ENCODE assay signal across 14 cellular contexts in the genomic region with DNA sequence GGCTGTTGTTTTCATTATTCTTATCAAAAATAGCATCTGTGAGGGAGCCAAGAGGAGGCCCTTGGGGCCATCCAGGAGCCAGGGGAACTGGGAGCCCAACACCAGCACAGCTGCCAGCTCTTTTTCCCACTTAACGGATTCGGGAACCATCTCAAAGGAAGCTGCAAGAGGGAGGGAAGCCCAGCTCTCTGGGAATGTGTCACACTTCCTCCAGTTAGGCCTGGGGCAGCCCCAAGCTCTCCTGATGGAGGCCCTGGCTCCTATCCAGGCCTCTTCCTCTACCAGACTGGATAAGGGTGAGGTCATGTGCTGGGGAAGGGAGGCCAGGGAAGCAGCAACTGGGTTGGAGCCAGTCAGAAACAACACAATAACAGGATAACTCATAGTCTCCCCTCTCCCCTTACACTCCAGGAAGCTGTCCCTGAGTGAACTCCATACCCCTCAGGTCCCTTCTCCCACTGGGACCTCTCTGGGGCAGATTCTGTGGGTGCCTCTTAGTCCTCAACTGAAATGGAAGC. TPM values are rescaled to one million over a fixed set of nuclear protein-coding genes. Genes with fewer than 3 reads are reported as not detected.
DNase-seq lines count a peak whose midpoint lies in the region; ATAC-seq and TF ChIP-seq lines count a peak whose summit lies in the region.
"Had no signal": no experiment of that assay in that cellular context is flagged by ENCODE, and none has a peak within 500 bp of the region (broad histone marks: within the 10 kb centered on the region; RNA-seq: fewer than 3 reads in every experiment).

No MANE protein-coding gene starts in this region.

- H3K27me3 Mint-ChIP-seq in HFFc6 (ENCODE audit: insufficient read depth), result no peaks in the 10 kb centered on the region; the same call in 1 of the 2 replicates
- H3K27me3 Mint-ChIP-seq: activated naive CD4-positive, alpha-beta T cell treated with anti-CD3 and anti-CD28 coated beads, Interleukin-2, amount 50 U/mL, for 24 hours; naive B cell had no signal

- H3K9me3 Mint-ChIP-seq in HFFc6, result no peaks in the 10 kb centered on the region
- H3K9me3 Mint-ChIP-seq: activated naive CD4-positive, alpha-beta T cell treated with anti-CD3 and anti-CD28 coated beads, Interleukin-2, amount 50 U/mL, for 24 hours; GM23338; naive B cell had no signal

- H3K27me3 ChIP-seq in adrenal gland (no peaks in the 10 kb centered on the region), right atrium auricular region (no peaks in the 10 kb centered on the region)
- H3K27me3 ChIP-seq: suprapubic skin had no signal

- H3K9me3 ChIP-seq in adrenal gland (replicated peaks in 1 of 3), result no peaks in the 10 kb centered on the region
- H3K9me3 ChIP-seq in right atrium auricular region, result no peaks in the 10 kb centered on the region
- H3K9me3 ChIP-seq: suprapubic skin had no signal

- no peaks in the 10 kb centered on the region for H3K36me3 Mint-ChIP-seq in HFFc6 (ENCODE audit: low read depth)
- H3K36me3 Mint-ChIP-seq: activated naive CD4-positive, alpha-beta T cell treated with anti-CD3 and anti-CD28 coated beads, Interleukin-2, amount 50 U/mL, for 24 hours; naive B cell had no signal

- whole genome bisulfite sequencing in adrenal gland, 4 donors, result 40 to 60% (median 53%) methylated on average over 2 of the region's 2 CpGs

- DNase-seq in A172 (ENCODE audit: low spot score), result peak; percentile 99
- peak; percentile 93 for DNase-seq in HFFc6
- peak; percentile 49 to 84 (median 68) for DNase-seq in adrenal gland
- peak; percentile 75 for DNase-seq in right atrium auricular region (ENCODE audit: low spot score)
- DNase-seq in COLO668 (lab: John Stamatoyannopoulos, UW; ENCODE audit: unreplicated experiment), result no peak
- DNase-seq in RPMI8226, result no peak
- DNase-seq: DND-41, naive B cell, NCI-H82 had no signal

- intact Hi-C loops in adrenal gland (cut with DNase I), result no loop called here

- ATAC-seq in HG03196 (IDR thresholded peaks at IDR 0.05; ENCODE audit: unreplicated experiment) (no peak), GM19397 (IDR thresholded peaks at IDR 0.05; ENCODE audit: unreplicated experiment) (no peak)
- ATAC-seq: GM23338 had no signal

- H3K4me1 ChIP-seq in adrenal gland (replicated peaks in 1 of 2) (no peaks in the 10 kb centered on the region), right atrium auricular region (peaks cover 0 to 16% of the 10 kb centered on the region in 2 donors)

- H3K27ac ChIP-seq in adrenal gland (no peak overlapping the region), right atrium auricular region (no peak overlapping the region)
- H3K27ac ChIP-seq: suprapubic skin had no signal

- H3K36me3 ChIP-seq in adrenal gland (replicated peaks in 1 of 2) (no peaks in the 10 kb centered on the region), right atrium auricular region (no peaks in the 10 kb centered on the region)
- H3K36me3 ChIP-seq: suprapubic skin had no signal

- peak overlapping the region; percentile 86 for H3K27ac Mint-ChIP-seq in HFFc6
- H3K27ac Mint-ChIP-seq: activated naive CD4-positive, alpha-beta T cell treated with anti-CD3 and anti-CD28 coated beads, Interleukin-2, amount 50 U/mL, for 24 hours; GM23338; naive B cell had no signal

- no peak for TF ChIP-seq CTCF in HFFc6 (IDR thresholded peaks at IDR 0.05)
- no peak for TF ChIP-seq CTCF in adrenal gland (IDR thresholded peaks at IDR 0.05)
- no peak for TF ChIP-seq CTCF in right atrium auricular region (IDR thresholded peaks at IDR 0.05)

- TF ChIP-seq POLR2A in adrenal gland (IDR thresholded peaks at IDR 0.05), result no peak

- H3K4me3 ChIP-seq in adrenal gland, result no peak overlapping the region
- no peak overlapping the region for H3K4me3 ChIP-seq in right atrium auricular region
- H3K4me3 ChIP-seq: GM23338, suprapubic skin had no signal

- H3K4me1 Mint-ChIP-seq in HFFc6 (ENCODE audit: low read depth), result peaks cover 49% of the 10 kb centered on the region
- H3K4me1 Mint-ChIP-seq: GM23338, naive B cell had no signal

- H3K4me3 Mint-ChIP-seq in HFFc6, result peak overlapping the region; percentile 20
- H3K4me3 Mint-ChIP-seq: activated naive CD4-positive, alpha-beta T cell treated with anti-CD3 and anti-CD28 coated beads, Interleukin-2, amount 50 U/mL, for 24 hours; GM23338; naive B cell had no signal

RNA-seq across cellular contexts. Expression of gene CSF2, which starts 12.7 kb away (rescaled TPM):
- 0.67 and 1.3 TPM in 2 replicates for total RNA-seq in A172 (2014; rRNA removed; shearing (Covaris generic))
- under 1 TPM in 1 of 6 experiments, not detected in 5; 0.21 TPM for total RNA-seq in HFFc6 (2021; fragmentation: NEBNext Ultra II Directional; extraction: Animal tissue kit (Norgen Biotek cat#: 25700))
- under 1 TPM in 1 of 8 donors, not detected in 7; 0.31 TPM for total RNA-seq in adrenal gland
- polyA plus RNA-seq in adrenal gland, result not detected
- total RNA-seq in right atrium auricular region, result not detected
- total RNA-seq: GM23338, suprapubic skin had no signal
- polyA plus RNA-seq: GM23338 had no signal

RNA-seq across cellular contexts. Expression of gene IL3, which starts 25.9 kb away (rescaled TPM):
- total RNA-seq in A172 (2014; rRNA removed; shearing (Covaris generic)), result not detected in 2 replicates
- total RNA-seq in HFFc6 (2021; fragmentation: NEBNext Ultra II Directional; extraction: Animal tissue kit (Norgen Biotek cat#: 25700)), result not detected
- total RNA-seq in adrenal gland (not detected), right atrium auricular region (not detected)
- polyA plus RNA-seq in adrenal gland, result not detected
- total RNA-seq: GM23338, suprapubic skin had no signal
- polyA plus RNA-seq: GM23338 had no signal

Comparison
In these comparisons a context has a peak if more than half of its experiments do, and no peak if none do; other contexts are left out.
1. DNase-seq: peak in A172 (single experiment), HFFc6 (single experiment), adrenal gland (7 of 7) and right atrium auricular region (single experiment); none in COLO668 (single experiment) and RPMI8226 (single experiment).